8 cellular contexts compared by ENCODE assay signal in the genomic region with DNA sequence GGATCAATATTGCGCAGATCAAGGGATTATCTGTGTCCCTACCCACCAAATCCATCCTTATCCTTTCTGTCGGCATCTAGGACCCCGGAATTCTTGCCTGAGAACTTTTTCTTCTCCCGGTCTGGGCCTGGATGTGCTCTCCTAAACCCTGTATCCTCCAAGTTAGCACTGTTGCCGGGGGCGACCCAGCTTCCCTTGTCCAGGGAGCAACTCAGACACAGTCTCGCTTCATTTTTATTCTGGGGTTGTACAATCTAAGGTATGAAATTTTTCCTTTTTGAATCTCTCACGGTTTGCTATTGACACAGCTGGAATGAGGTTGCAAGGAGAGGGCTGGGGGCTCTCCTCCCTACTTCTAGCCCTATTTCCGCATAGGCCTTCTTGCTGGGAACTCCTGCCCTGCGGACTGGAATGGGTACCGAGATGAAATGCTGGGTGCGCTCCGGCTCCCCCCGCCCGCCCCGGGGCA. TPM values are rescaled to one million over a fixed set of nuclear protein-coding genes. Genes with fewer than 3 reads are reported as not detected.
DNase-seq lines count a peak whose midpoint lies in the region; ATAC-seq and TF ChIP-seq lines count a peak whose summit lies in the region.

No MANE protein-coding gene starts in this region.

- WGBS in psoas muscle, 3 donors: 30 to 34% (median 31%) methylated on average over 16 of the region's 16 CpGs

- no peaks in the 10 kb centered on the region for H3K9me3 Mint-ChIP-seq in T-helper 2 cell treated with Interferon-gamma antibody and Interleukin-4, amounts not matched to agents 5 μg/mL and 100 μg/mL, for 36 hours

- peaks cover 5% of the 10 kb centered on the region for H3K27me3 Mint-ChIP-seq in T-helper 2 cell treated with Interferon-gamma antibody and Interleukin-4, amounts not matched to agents 5 μg/mL and 100 μg/mL, for 36 hours (ENCODE audit: low read depth)

- H3K4me3 Mint-ChIP-seq in T-helper 2 cell treated with Interferon-gamma antibody and Interleukin-4, amounts not matched to agents 5 μg/mL and 100 μg/mL, for 36 hours: peak overlapping the region; percentile 100

- intact Hi-C loops in psoas muscle (cut with DNase I): loop anchor here (5.0 to 10.0 kb wide), 2 partner anchors 138 to 216 kb away; a partner anchor contains a TSS

- H3K36me3 ChIP-seq in SJCRH30: no peaks in the 10 kb centered on the region; the same call in 1 of the 2 replicates
- H3K36me3 ChIP-seq in psoas muscle (ENCODE audit: insufficient read depth in 1 of 2, low read depth in 1 of 2): peaks cover 2 to 15% of the 10 kb centered on the region in 2 donors

- H3K9me3 ChIP-seq in SJCRH30 (replicated peaks): no peaks in the 10 kb centered on the region
- no peaks in the 10 kb centered on the region for H3K9me3 ChIP-seq in psoas muscle

- TF ChIP-seq CTCF in fibroblast of mammary gland (conservative IDR thresholded peaks at IDR 0.05; ENCODE audit: control insufficient read depth, insufficient read depth, low read depth, low read length): no peak
- TF ChIP-seq CTCF in psoas muscle (IDR thresholded peaks at IDR 0.05): no peak

- no peak for DNase-seq in T-helper 2 cell treated with Interferon-gamma antibody and Interleukin-4, amounts not matched to agents 5 μg/mL and 100 μg/mL, for 36 hours (ENCODE audit: low spot score)
- DNase-seq in T-helper 2 cell: no peak
- DNase-seq in SJCRH30: peak in 1 of 2 experiments; percentile 17
- no peak for DNase-seq in fibroblast of mammary gland (ENCODE audit: low read depth)
- peak in 1 of 2 donors; percentile 25 for DNase-seq in psoas muscle
- no peak for DNase-seq in SK-N-DZ (ENCODE audit: low spot score)
- DNase-seq in NCI-H146 treated with DMSO at 0.1 percent for 48 hours (lab: John Stamatoyannopoulos, UW; ENCODE audit: unreplicated experiment): no peak
- DNase-seq in germinal center (ENCODE audit: low spot score): no peak

- H3K27ac ChIP-seq in SJCRH30: no peak overlapping the region
- H3K27ac ChIP-seq in psoas muscle: peak overlapping the region; percentile 75

- H3K4me1 ChIP-seq in SJCRH30: peaks cover 4% of the 10 kb centered on the region; the same call in 1 of the 2 replicates
- H3K4me1 ChIP-seq in psoas muscle: peaks cover 6% of the 10 kb centered on the region

- peak overlapping the region; percentile 85 for H3K4me3 ChIP-seq in SJCRH30
- H3K4me3 ChIP-seq in fibroblast of mammary gland (ENCODE audit: control insufficient read depth, low read depth, low read length): peak overlapping the region; percentile 97
- H3K4me3 ChIP-seq in psoas muscle: peak overlapping the region; percentile 78

- peak in 1 of 4 donors; percentile 21 for ATAC-seq in psoas muscle

- peaks cover 24% of the 10 kb centered on the region for H3K4me1 Mint-ChIP-seq in T-helper 2 cell treated with Interferon-gamma antibody and Interleukin-4, amounts not matched to agents 5 μg/mL and 100 μg/mL, for 36 hours (ENCODE audit: low read depth)

- H3K27me3 ChIP-seq in SJCRH30 (no peaks in the 10 kb centered on the region), psoas muscle (ENCODE audit: insufficient read depth in 3 of 3, low read length in 2 of 3) (no peaks in the 10 kb centered on the region)

- H3K36me3 Mint-ChIP-seq in T-helper 2 cell treated with Interferon-gamma antibody and Interleukin-4, amounts not matched to agents 5 μg/mL and 100 μg/mL, for 36 hours (ENCODE audit: low read depth): peaks cover 29% of the 10 kb centered on the region

- H3K27ac Mint-ChIP-seq in T-helper 2 cell treated with Interferon-gamma antibody and Interleukin-4, amounts not matched to agents 5 μg/mL and 100 μg/mL, for 36 hours: peak overlapping the region; percentile 99

RNA-seq across cellular contexts. Expression of a gene that starts 0.4 kb away (rescaled TPM):
- total RNA-seq in SJCRH30 (2014; rRNA removed; shearing (Covaris generic)): 29.9 and 36.8 TPM in 2 replicates
- 10 to 100 TPM in 2 of 4 donors, 1 to 10 TPM in 2; 3.7 to 13.3 (median 7.3) TPM for total RNA-seq in psoas muscle
- 10 to 100 TPM in 1 of 3 donors, 1 to 10 TPM in 2; 4.1 to 42.5 (median 6.0) TPM for polyA plus RNA-seq in psoas muscle
- 118 and 121 TPM in 2 replicates for polyA plus RNA-seq in SK-N-DZ (2014; cell fraction: cytosol; rRNA removed)
- 105 and 108 TPM in 2 replicates for polyA plus RNA-seq in SK-N-DZ (2014; cell fraction: nucleus; rRNA removed)

RNA-seq across cellular contexts. Expression of a gene that starts 7.6 kb away (rescaled TPM):
- 24.2 and 25.0 TPM in 2 replicates for total RNA-seq in SJCRH30 (2014; rRNA removed; shearing (Covaris generic))
- total RNA-seq in psoas muscle: 10 to 100 TPM; 15.6 to 29.7 (median 20.7) TPM
- polyA plus RNA-seq in psoas muscle: 10 to 100 TPM; 23.0 to 56.5 (median 36.8) TPM
- polyA plus RNA-seq in SK-N-DZ (2014; cell fraction: cytosol; rRNA removed): 27.7 and 34.4 TPM in 2 replicates
- 78.2 and 122 TPM in 2 replicates for polyA plus RNA-seq in SK-N-DZ (2014; cell fraction: nucleus; rRNA removed)

RNA-seq across cellular contexts. Expression of a gene that starts 13.8 kb away (rescaled TPM):
- 221 and 235 TPM in 2 replicates for total RNA-seq in SJCRH30 (2014; rRNA removed; shearing (Covaris generic))
- total RNA-seq in psoas muscle: 10 to 100 TPM; 61.1 to 98.4 (median 85.8) TPM
- polyA plus RNA-seq in psoas muscle: 100 to 1,000 TPM in 1 of 3 donors, 10 to 100 TPM in 2; 90.0 to 111 (median 99.3) TPM
- 57.8 and 328 TPM in 2 replicates for polyA plus RNA-seq in SK-N-DZ (2014; cell fraction: cytosol; rRNA removed)
- 69.4 and 244 TPM in 2 replicates for polyA plus RNA-seq in SK-N-DZ (2014; cell fraction: nucleus; rRNA removed)

RNA-seq across cellular contexts. Expression of a gene that starts 14.2 kb away (rescaled TPM):
- 27.2 and 34.1 TPM in 2 replicates for total RNA-seq in SJCRH30 (2014; rRNA removed; shearing (Covaris generic))
- 10 to 100 TPM; 17.2 to 24.4 (median 18.6) TPM for total RNA-seq in psoas muscle
- 10 to 100 TPM; 16.6 to 24.3 (median 18.2) TPM for polyA plus RNA-seq in psoas muscle
- 64.1 and 70.6 TPM in 2 replicates for polyA plus RNA-seq in SK-N-DZ (2014; cell fraction: cytosol; rRNA removed)
- polyA plus RNA-seq in SK-N-DZ (2014; cell fraction: nucleus; rRNA removed): 217 and 251 TPM in 2 replicates

RNA-seq across cellular contexts. Expression of a gene that starts 32.8 kb away (rescaled TPM):
- total RNA-seq in SJCRH30 (2014; rRNA removed; shearing (Covaris generic)): not detected in 2 replicates
- 10 to 100 TPM in 2 of 4 donors, 1 to 10 TPM in 2; 2.3 to 19.5 (median 9.8) TPM for total RNA-seq in psoas muscle
- 1 to 10 TPM in 2 of 3 donors, under 1 TPM in 1; 0.30 to 2.8 (median 1.3) TPM for polyA plus RNA-seq in psoas muscle
- polyA plus RNA-seq in SK-N-DZ (2014; cell fraction: cytosol; rRNA removed): 0.08 and 0.14 TPM in 2 replicates
- 0.06 TPM in 1 of 2 replicates, not detected in the other for polyA plus RNA-seq in SK-N-DZ (2014; cell fraction: nucleus; rRNA removed)
